In the genomic region with DNA sequence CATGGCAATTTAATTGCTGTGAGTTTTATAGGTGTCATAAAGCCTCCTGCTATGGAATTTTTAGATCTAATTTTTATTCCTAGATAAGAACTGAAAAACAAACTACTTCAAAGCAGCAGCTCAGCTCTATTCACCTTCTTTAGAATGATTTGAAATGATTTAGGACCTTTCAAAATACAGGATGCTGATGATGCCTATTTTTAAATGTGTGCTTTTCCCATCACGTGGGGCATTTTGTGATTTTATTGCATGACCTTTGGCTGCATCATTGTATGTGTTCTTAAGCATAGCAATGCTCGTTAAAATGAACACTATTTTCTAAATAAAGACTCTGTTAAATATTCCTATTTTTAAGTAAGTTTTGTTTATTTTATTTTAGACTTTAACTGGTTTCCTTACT, we compare ENCODE assay signal across 26 cellular contexts.
"Had no signal": no experiment of that assay in that cellular context is flagged by ENCODE, and none has a peak within 500 bp of the region (broad histone marks: within the 10 kb centered on the region; RNA-seq: fewer than 3 reads in every experiment).

No MANE protein-coding gene starts in this region.

- FAIRE-seq: astrocyte, bronchial epithelial cell, colon, endometrium had no signal

- H3K36me3 ChIP-seq: brain microvascular endothelial cell, heart left ventricle had no signal

- ATAC-seq: activated CD8-positive, alpha-beta T cell treated with anti-CD3 and anti-CD28 coated beads for 36 hours; activated T-cell treated with anti-CD3 and anti-CD28 coated beads, Interleukin-2, amount 50 U/mL, for 4 hours; activated T-helper 17 cell treated with anti-CD3 and anti-CD28 coated beads, Interleukin-2, amount 50 U/mL, for 72 hours; esophagus mucosa; heart left ventricle; WTC11 had no signal

- H3K27me3 ChIP-seq: brain microvascular endothelial cell, heart left ventricle had no signal

- H3K9me3 ChIP-seq: heart left ventricle had no signal

- H3K4me1 ChIP-seq: heart left ventricle had no signal

- H3K4me3 ChIP-seq: heart left ventricle had no signal

- DNase-seq: activated CD4-positive, alpha-beta T cell treated with anti-CD3 and anti-CD28 coated beads for 1 hour; activated CD4-positive, alpha-beta T cell treated with anti-CD3 and anti-CD28 coated beads for 48 hours; activated CD4-positive, alpha-beta T cell treated with anti-CD3 and anti-CD28 coated beads, Interleukin-2, amount 50 U/mL, for 1 hour; activated CD4-positive, alpha-beta T cell treated with anti-CD3 and anti-CD28 coated beads, Interleukin-2, amount 50 U/mL, for 48 hours; activated CD8-positive, alpha-beta memory T cell treated with anti-CD3 and anti-CD28 coated beads for 24 hours; activated CD8-positive, alpha-beta T cell treated with anti-CD3 and anti-CD28 coated beads for 36 hours; activated effector memory CD4-positive, alpha-beta T cell treated with Interleukin-2 at 50 U/mL for 16 hours; activated gamma-delta T cell treated with Interleukin-2 at 50 U/mL for 16 hours; activated naive CD4-positive, alpha-beta T cell treated with anti-CD3 and anti-CD28 coated beads, Interleukin-2, amount 50 U/mL, for 16 hours; activated naive CD4-positive, alpha-beta T cell treated with Interleukin-2 at 50 U/mL for 16 hours; activated T-cell treated with anti-CD3 and anti-CD28 coated beads, Interleukin-2, amount 50 U/mL, for 4 hours; amniotic stem cell; anterior cingulate cortex; brain microvascular endothelial cell; effector CD8-positive, alpha-beta T cell; foreskin fibroblast; glutamatergic neuron; heart left ventricle; T-helper 2 cell had no signal

- H3K27ac ChIP-seq: brain microvascular endothelial cell, heart left ventricle had no signal
